In the genomic region with DNA sequence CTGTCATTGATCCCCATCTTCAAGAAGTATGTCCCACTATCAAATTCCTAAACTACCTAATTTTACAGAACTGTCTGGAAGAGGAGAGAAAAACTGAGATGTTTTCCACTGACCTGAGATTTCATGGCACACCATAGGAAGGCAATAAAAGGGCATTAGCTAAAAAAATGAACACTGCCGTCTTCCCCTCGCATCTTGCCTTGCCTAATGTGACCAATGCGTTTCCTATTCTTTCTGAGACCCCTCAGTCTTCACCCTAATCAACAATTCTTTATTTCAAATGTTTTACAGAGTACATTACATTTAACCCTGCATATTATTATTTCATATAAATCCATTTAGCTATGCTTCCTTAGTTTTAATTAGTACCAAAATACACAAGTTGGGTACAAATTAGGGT, we compare ENCODE assay signal across 17 cellular contexts. TPM values are rescaled to one million over a fixed set of nuclear protein-coding genes. Genes with fewer than 3 reads are reported as not detected.
DNase-seq lines count a peak whose midpoint lies in the region; ATAC-seq, FAIRE-seq and TF ChIP-seq lines count a peak whose summit lies in the region.
"Had no signal": no experiment of that assay in that cellular context is flagged by ENCODE, and none has a peak within 500 bp of the region (broad histone marks: within the 10 kb centered on the region; RNA-seq: fewer than 3 reads in every experiment).

No MANE protein-coding gene starts in this region.

- no peaks in the 10 kb centered on the region for H3K27me3 ChIP-seq in BLaER1
- H3K27me3 ChIP-seq in DOHH2 (ENCODE audit: control insufficient read depth, low read length), result no peaks in the 10 kb centered on the region
- no peaks in the 10 kb centered on the region for H3K27me3 ChIP-seq in GM12878 (replicated peaks in 1 of 2; ENCODE audit: control insufficient read depth in 2 of 2, insufficient read depth in 2 of 2, low read length in 1 of 2)
- no peaks in the 10 kb centered on the region for H3K27me3 ChIP-seq in stomach

- peaks cover 38% of the 10 kb centered on the region for H3K36me3 Mint-ChIP-seq in activated CD8-positive, alpha-beta T cell treated with anti-CD3 and anti-CD28 coated beads for 36 hours (ENCODE audit: low read depth)

- CTCF ChIA-PET in activated CD8-positive, alpha-beta T cell treated with anti-CD3 and anti-CD28 coated beads for 36 hours (lab: Charles Lee), result interaction anchor here (0.8 to 2.2 kb wide), 5 partner anchors 11 to 55 kb away, joined by 3 to 6 read pairs (median 4); no protein-coding TSS in a partner anchor
- CTCF ChIA-PET in GM12878 (lab: Yijun Ruan, JAX), result interaction anchor here (0.7 to 3.0 kb wide), 3 partner anchors 11 to 49 kb away, joined by 3 to 13 read pairs (median 3); no protein-coding TSS in a partner anchor

- in situ Hi-C loops in GM12878 (cut with MboI), result no loop called here

- no peak overlapping the region for H3K27ac ChIP-seq in BLaER1
- H3K27ac ChIP-seq in DOHH2 (ENCODE audit: low read depth, low read length), result no peak overlapping the region
- H3K27ac ChIP-seq in GM12878 (ENCODE audit: control insufficient read depth, insufficient read depth), result no peak overlapping the region
- no peak overlapping the region for H3K27ac ChIP-seq in stomach

- H4K20me1 ChIP-seq in BLaER1, result peaks cover 42% of the 10 kb centered on the region
- H4K20me1 ChIP-seq in DOHH2 (ENCODE audit: control insufficient read depth, insufficient read depth, low read depth, low read length), result peaks cover 3% of the 10 kb centered on the region; the same call in 1 of the 2 replicates
- H4K20me1 ChIP-seq in GM12878 (ENCODE audit: control insufficient read depth, insufficient read depth), result peaks cover 2% of the 10 kb centered on the region; the same call in 1 of the 2 replicates

- H3F3A ChIP-seq in DOHH2 (ENCODE audit: control insufficient read depth, insufficient read depth), result no peaks in the 10 kb centered on the region

- H3K4me2 ChIP-seq in BLaER1, result peak overlapping the region; percentile 50
- H3K4me2 ChIP-seq in DOHH2 (ENCODE audit: low read length), result peak overlapping the region; percentile 10; the same call in 1 of the 2 replicates
- H3K4me2 ChIP-seq in GM12878 (ENCODE audit: control insufficient read depth, insufficient read depth), result 0 out of 2 replicates have a peak overlapping the region, but pooled peaks have one; percentile 23

- H3K27me3 Mint-ChIP-seq in activated CD8-positive, alpha-beta T cell treated with anti-CD3 and anti-CD28 coated beads for 36 hours, result no peaks in the 10 kb centered on the region

- peaks cover 89% of the 10 kb centered on the region for H3K79me2 ChIP-seq in DOHH2 (ENCODE audit: control insufficient read depth, low read length)
- peaks cover 49% of the 10 kb centered on the region for H3K79me2 ChIP-seq in GM12878 (ENCODE audit: control insufficient read depth, insufficient read depth, low read length)

- H3K36me3 ChIP-seq in BLaER1, result peaks cover 32% of the 10 kb centered on the region
- H3K36me3 ChIP-seq in DOHH2 (ENCODE audit: control insufficient read depth, low read length), result peaks cover 33% of the 10 kb centered on the region
- H3K36me3 ChIP-seq in GM12878 (ENCODE audit: control insufficient read depth in 2 of 2, insufficient read depth in 2 of 2, low read length in 1 of 2), result peaks cover 7 to 12% of the 10 kb centered on the region in 2 experiments
- peaks cover 0 to 10% (median 7%) of the 10 kb centered on the region in 4 donors for H3K36me3 ChIP-seq in stomach

- no peak overlapping the region for H3K9ac ChIP-seq in BLaER1
- H3K9ac ChIP-seq in GM12878 (ENCODE audit: control insufficient read depth, insufficient read depth, low read length), result no peak overlapping the region

- no peak overlapping the region for H3K4me3 ChIP-seq in BLaER1
- H3K4me3 ChIP-seq in DOHH2 (ENCODE audit: low read length), result no peak overlapping the region
- H3K4me3 ChIP-seq in GM12878, result no peak overlapping the region
- H3K4me3 ChIP-seq in stomach, result no peak overlapping the region

- TF ChIP-seq EP300 in GM12878 (IDR thresholded peaks at IDR 0.05; ENCODE audit: borderline replicate concordance in 1 of 2, control insufficient read depth in 1 of 2, low read depth in 2 of 2, low read length in 2 of 2) (no peak), stomach (IDR thresholded peaks at IDR 0.05) (no peak)

- POLR2A ChIA-PET in activated CD8-positive, alpha-beta T cell treated with anti-CD3 and anti-CD28 coated beads for 36 hours (lab: Charles Lee), result no interaction called here
- POLR2A ChIA-PET in GM12878 (lab: Charles Lee), result interaction anchor here (1.1 kb wide), 1 partner anchor 12 kb away, joined by 3 read pairs; no protein-coding TSS in a partner anchor

- no peak for FAIRE-seq in GM12878 (lab: Jason Lieb, UNC)
- FAIRE-seq: H1 had no signal

- no peaks in the 10 kb centered on the region for H3K9me2 ChIP-seq in DOHH2 (replicated peaks; ENCODE audit: control insufficient read depth, low read length)

- RAD21 ChIA-PET in GM12878 (lab: Charles Lee; ENCODE audit: unreplicated experiment), result interaction anchor here (0.9 to 1.3 kb wide), 2 partner anchors 12 kb away, joined by 3 to 4 read pairs; no protein-coding TSS in a partner anchor

- H3K27ac Mint-ChIP-seq in activated CD8-positive, alpha-beta T cell treated with anti-CD3 and anti-CD28 coated beads for 36 hours, result peak overlapping the region; percentile 17

- H3K9me3 ChIP-seq in BLaER1 (peaks cover 3% of the 10 kb centered on the region; the same call in 1 of the 2 replicates), DOHH2 (ENCODE audit: control insufficient read depth, insufficient read depth, low read length) (no peaks in the 10 kb centered on the region), GM12878 (replicated peaks; ENCODE audit: control insufficient read depth, insufficient read depth, low read length) (no peaks in the 10 kb centered on the region), stomach (no peaks in the 10 kb centered on the region)

- intact Hi-C loops in activated CD8-positive, alpha-beta T cell treated with anti-CD3 and anti-CD28 coated beads for 36 hours (cut with micrococcal nuclease), result no loop called here
- intact Hi-C loops in GM12878 (cut with micrococcal nuclease; ENCODE audit: unreplicated experiment) (no loop called here), stomach (cut with DNase I; ENCODE audit: low total_unique reads) (no loop called here), Right ventricle myocardium superior (cut with DNase I) (no loop called here)

- no peak for DNase-seq in activated CD8-positive, alpha-beta T cell treated with anti-CD3 and anti-CD28 coated beads for 36 hours
- no peak for DNase-seq in GM12878 (ENCODE audit: low read depth, low spot score)
- no peak for DNase-seq in stomach
- DNase-seq in Right ventricle myocardium superior, result no peak
- DNase-seq in NCI-H2171 (lab: John Stamatoyannopoulos, UW), result no peak
- DNase-seq: C1 segment of cervical spinal cord, DMS79, NCI-H1105 treated with DMSO at 0.1 percent for 48 hours, NCI-H1694 treated with DMSO at 0.1 percent for 48 hours, NCI-H2227 treated with DMSO at 0.1 percent for 48 hours, NCI-H524, RPMI8226, SIG-M5 had no signal

- TF ChIP-seq POLR2A in GM12878 (IDR thresholded peaks at IDR 0.05; ENCODE audit: low read depth, low read length), result no peak
- TF ChIP-seq POLR2A in stomach (IDR thresholded peaks at IDR 0.05), result no peak

- no peaks in the 10 kb centered on the region for H3K9me3 Mint-ChIP-seq in activated CD8-positive, alpha-beta T cell treated with anti-CD3 and anti-CD28 coated beads for 36 hours

- no peak for ATAC-seq in activated CD8-positive, alpha-beta T cell treated with anti-CD3 and anti-CD28 coated beads for 36 hours
- ATAC-seq in GM12878 (no peak), GM19467 (IDR thresholded peaks at IDR 0.05; ENCODE audit: unreplicated experiment) (no peak), Right ventricle myocardium superior (ENCODE audit: poor library complexity) (no peak)

- SMC1A ChIA-PET in GM12878 (lab: Charles Lee; ENCODE audit: uncharacterized antibody, unreplicated experiment), result interaction anchor here (0.7 to 4.9 kb wide), 12 partner anchors 8 to 263 kb away, joined by 3 to 20 read pairs (median 5); no protein-coding TSS in a partner anchor

- no TSS peak for BruUV-seq in GM12878 (replicated peaks; lab: Mats Ljungman, UMichigan)

- TF ChIP-seq RAD21 in GM12878 (IDR thresholded peaks at IDR 0.05; ENCODE audit: insufficient read depth, low read depth, low read length), result no peak

- H3K4me1 ChIP-seq in BLaER1 (peaks cover 46% of the 10 kb centered on the region), DOHH2 (ENCODE audit: control insufficient read depth, low read length) (peaks cover 26% of the 10 kb centered on the region), GM12878 (ENCODE audit: control insufficient read depth, insufficient read depth, low read length) (peaks cover 9% of the 10 kb centered on the region), stomach (peaks cover 0 to 3% (median 0%) of the 10 kb centered on the region in 4 donors)

- H2AFZ ChIP-seq in GM12878 (ENCODE audit: control insufficient read depth, low read depth, low read length), result no peak overlapping the region

- TF ChIP-seq CTCF in DOHH2 (IDR thresholded peaks at IDR 0.05; ENCODE audit: low read depth, low read length, poor library complexity, severe bottlenecking), result no peak
- no peak for TF ChIP-seq CTCF in activated CD8-positive, alpha-beta T cell treated with anti-CD3 and anti-CD28 coated beads for 36 hours (IDR thresholded peaks at IDR 0.05)
- no peak for TF ChIP-seq CTCF in GM12878 (IDR thresholded peaks at IDR 0.05 in 2 of 3, conservative IDR thresholded peaks at IDR 0.05 in 1 of 3; ENCODE audit: control insufficient read depth in 2 of 3, extremely low read depth in 1 of 3, insufficient read depth in 1 of 3, low read depth in 3 of 3, low read length in 3 of 3)
- no peak for TF ChIP-seq CTCF in stomach (IDR thresholded peaks at IDR 0.05)

- 98% methylated on average over 3 of the region's 3 CpGs for WGBS in GM12878 (ENCODE audit: insufficient coverage, insufficient replicate concordance, low lambda C conversion rate, missing lambda C conversion rate)
- 95 to 100% (median 97%) methylated on average over 3 of the region's 3 CpGs for WGBS in stomach, 5 donors

- no peak overlapping the region for H3K4me3 Mint-ChIP-seq in activated CD8-positive, alpha-beta T cell treated with anti-CD3 and anti-CD28 coated beads for 36 hours

- H3K4me1 Mint-ChIP-seq in activated CD8-positive, alpha-beta T cell treated with anti-CD3 and anti-CD28 coated beads for 36 hours (ENCODE audit: low read depth), result peaks cover 43% of the 10 kb centered on the region

RNA-seq across cellular contexts. Expression of a gene that starts 43.6 kb away (rescaled TPM):
- 10 to 100 TPM; 28.4 to 31.1 TPM for total RNA-seq in activated CD8-positive, alpha-beta T cell treated with anti-CD3 and anti-CD28 coated beads for 36 hours
- 140 and 166 TPM in 2 replicates for total RNA-seq in GM12878 (2013; cell fraction: nucleolus; rRNA removed)
- total RNA-seq in GM12878 (2014; rRNA removed) (12.6 and 13.7 TPM in 2 replicates), GM12878 (2014; rRNA removed; fragmentation: Illumina TruSeq; extraction: Trizol) (16.5 and 17.7 TPM in 2 replicates), GM12878 (2021) (24.4 and 31.5 TPM in 2 replicates), stomach (100 to 1,000 TPM in 1 of 5 donors, 10 to 100 TPM in 4; 12.3 to 109 (median 17.4) TPM), Right ventricle myocardium superior (13.0 TPM)
- 6.6 TPM for polyA plus RNA-seq in GM12878 (2011; ENCODE audit: low read depth)
- polyA plus RNA-seq in GM12878 (2011; rRNA removed) (12.2 and 14.6 TPM in 2 replicates), GM12878 (2014; fragmentation: Illumina TruSeq; extraction: Trizol) (17.5 and 19.6 TPM in 2 replicates), GM12878 (2014; fragmentation: Nextera tagmentation; extraction: Ambion mirVana) (1 to 10 TPM; 3.8 to 5.8 TPM), GM12878 (2014; rRNA removed) (18.6 and 19.8 TPM in 2 replicates), GM12878 (2016; fragmentation: Nextera tagmentation; extraction: Ambion mirVana) (10 to 100 TPM in 1 of 2 experiments, 1 to 10 TPM in 1; 9.1 to 11.2 TPM), stomach (1 to 10 TPM; 1.7 to 2.8 (median 2.4) TPM)
- 25.9 and 26.6 TPM in 2 replicates for polyA plus RNA-seq in GM12878 (2011; cell fraction: cytosol; rRNA removed)
- 129 and 132 TPM in 2 replicates for polyA plus RNA-seq in GM12878 (2011; cell fraction: nucleus; rRNA removed)
- 16.9 and 17.4 TPM in 2 replicates for polyA plus RNA-seq in GM12878 (2012)
- 47.0 and 51.6 TPM in 2 replicates for polyA minus RNA-seq in GM12878 (2011; rRNA and poly(A)+ RNA removed)
- polyA minus RNA-seq in GM12878 (2011; cell fraction: cytosol; rRNA and poly(A)+ RNA removed), result 11.9 and 15.4 TPM in 2 replicates
- polyA minus RNA-seq in GM12878 (2011; cell fraction: nucleus; rRNA and poly(A)+ RNA removed), result 61.1 and 94.9 TPM in 2 replicates
